Comparison of ENCODE assay signal across 23 cellular contexts in genomic region chr20:7358670-7359069, GRCh38.
DNase-seq lines count a peak whose midpoint lies in the region; ATAC-seq and TF ChIP-seq lines count a peak whose summit lies in the region.
"Had no signal": no experiment of that assay in that cellular context is flagged by ENCODE, and none has a peak within 500 bp of the region (broad histone marks: within the 10 kb centered on the region; RNA-seq: fewer than 3 reads in every experiment).

No MANE protein-coding gene starts in this region.

- H2BK120ac ChIP-seq in mesendoderm (ENCODE audit: low read depth, low read length), result no peak overlapping the region

- H3K56ac ChIP-seq in mesendoderm (ENCODE audit: low read length), result no peak overlapping the region

- no peaks in the 10 kb centered on the region for H3K4me1 ChIP-seq in Loucy (ENCODE audit: insufficient read depth, low read length, poor library complexity, severe bottlenecking)
- no peaks in the 10 kb centered on the region for H3K4me1 ChIP-seq in mesendoderm (ENCODE audit: control insufficient read depth, low read depth, low read length)
- H3K4me1 ChIP-seq in uterus, result no peaks in the 10 kb centered on the region
- H3K4me1 ChIP-seq: upper lobe of left lung had no signal

- intact Hi-C loops in uterus (cut with DNase I; ENCODE audit: low total_unique reads), result no loop called here

- no peaks in the 10 kb centered on the region for H3K79me2 ChIP-seq in Loucy (ENCODE audit: insufficient read depth, low read length)
- no peaks in the 10 kb centered on the region for H3K79me2 ChIP-seq in mesendoderm (ENCODE audit: control insufficient read depth, insufficient read depth, low read length)

- H3F3A ChIP-seq in Loucy (ENCODE audit: low read depth), result no peaks in the 10 kb centered on the region

- no peaks in the 10 kb centered on the region for H4K20me1 ChIP-seq in Loucy (ENCODE audit: insufficient read depth, low read length, poor library complexity, severe bottlenecking)

- H2AFZ ChIP-seq in Loucy (ENCODE audit: low read length), result no peak overlapping the region

- no peaks in the 10 kb centered on the region for H3K79me1 ChIP-seq in mesendoderm (ENCODE audit: low read length)

- peak; percentile 43 for TF ChIP-seq CTCF in Loucy (conservative IDR thresholded peaks at IDR 0.05; ENCODE audit: low read length)
- peak; percentile 13 for TF ChIP-seq CTCF in choroid plexus epithelial cell (conservative IDR thresholded peaks at IDR 0.05; ENCODE audit: low read depth, low read length)
- TF ChIP-seq CTCF in uterus (IDR thresholded peaks at IDR 0.05), result no peak

- WGBS in mesendoderm (ENCODE audit: extremely low coverage, insufficient coverage, low lambda C conversion rate), result no CpG with 5 or more reads among the region's 1 CpG

- no peak overlapping the region for H2BK5ac ChIP-seq in mesendoderm (ENCODE audit: low read length)

- H3K4me2 ChIP-seq in Loucy (ENCODE audit: low read depth, low read length, poor library complexity, severe bottlenecking) (no peak overlapping the region), mesendoderm (ENCODE audit: low read length) (no peak overlapping the region)

- no peak overlapping the region for H3K4ac ChIP-seq in mesendoderm (ENCODE audit: low read depth, low read length)

- H2BK15ac ChIP-seq in mesendoderm (replicated peaks; ENCODE audit: low read depth), result no peak overlapping the region

- H3K36me3 ChIP-seq in Loucy (ENCODE audit: insufficient read depth, low read length) (no peaks in the 10 kb centered on the region), mesendoderm (ENCODE audit: control insufficient read depth, insufficient read depth, low read length) (no peaks in the 10 kb centered on the region), uterus (no peaks in the 10 kb centered on the region)
- H3K36me3 ChIP-seq: upper lobe of left lung had no signal

- H3K18ac ChIP-seq in mesendoderm (ENCODE audit: low read length), result no peak overlapping the region

- H3K9me2 ChIP-seq in Loucy (replicated peaks; ENCODE audit: low read depth, low read length), result no peaks in the 10 kb centered on the region

- no peak overlapping the region for H3K27ac ChIP-seq in mesendoderm (ENCODE audit: low read depth, low read length)
- no peak overlapping the region for H3K27ac ChIP-seq in uterus
- H3K27ac ChIP-seq: skin epidermis, upper lobe of left lung had no signal

- H3K27me3 ChIP-seq in Loucy (ENCODE audit: insufficient read depth, low read length, poor library complexity, severe bottlenecking) (no peaks in the 10 kb centered on the region), mesendoderm (ENCODE audit: insufficient read depth, low read length, poor library complexity) (no peaks in the 10 kb centered on the region), uterus (no peaks in the 10 kb centered on the region)
- H3K27me3 ChIP-seq: upper lobe of left lung had no signal

- ATAC-seq in GM19395 (IDR thresholded peaks at IDR 0.05; ENCODE audit: unreplicated experiment), result no peak
- ATAC-seq: CD8-positive, alpha-beta T cell; left cardiac atrium had no signal

- no peak overlapping the region for H4K5ac ChIP-seq in mesendoderm (ENCODE audit: low read length)

- peak; percentile 1 for DNase-seq in NCI-H1092 treated with DMSO at 0.1 percent for 48 hours (lab: John Stamatoyannopoulos, UW)
- DNase-seq in NCI-H1092 (lab: John Stamatoyannopoulos, UW), result no peak
- no peak for DNase-seq in choroid plexus epithelial cell (ENCODE audit: low read depth)
- DNase-seq in mesendoderm, result peak; percentile 24
- no peak for DNase-seq in uterus
- no peak for DNase-seq in NCI-H2171 (lab: John Stamatoyannopoulos, UW)
- DNase-seq: activated CD4-positive, alpha-beta T cell treated with anti-CD3 and anti-CD28 coated beads, Interleukin-2, amount 50 U/mL, for 4 hours; activated CD4-positive, CD25-positive, alpha-beta regulatory T cell; AML-193; caudate nucleus; CD8-positive, alpha-beta T cell; DMS153; GDM1; HCEC 1CT; Kasumi-1; left cardiac atrium; NCI-H1930; nucleus accumbens; T-helper 9 cell; upper lobe of left lung had no signal

- H4K8ac ChIP-seq in mesendoderm (ENCODE audit: low read depth, low read length), result no peak overlapping the region

- no peak overlapping the region for H2AK5ac ChIP-seq in mesendoderm (ENCODE audit: low read length)

- H3K9ac ChIP-seq in Loucy (ENCODE audit: low read depth, low read length, poor library complexity, severe bottlenecking) (no peak overlapping the region), mesendoderm (ENCODE audit: low read length) (no peak overlapping the region)

- H3K4me3 ChIP-seq in Loucy (ENCODE audit: low read length, poor library complexity, severe bottlenecking), result no peak overlapping the region
- H3K4me3 ChIP-seq in choroid plexus epithelial cell (ENCODE audit: low read depth, low read length), result no peak overlapping the region
- H3K4me3 ChIP-seq in mesendoderm (ENCODE audit: low read length), result no peak overlapping the region
- no peak overlapping the region for H3K4me3 ChIP-seq in uterus
- H3K4me3 ChIP-seq: skin epidermis, upper lobe of left lung had no signal

- no peak for TF ChIP-seq POLR2A in uterus (IDR thresholded peaks at IDR 0.05)

- H3K9me3 ChIP-seq in Loucy (ENCODE audit: insufficient read depth, low read depth, low read length) (no peaks in the 10 kb centered on the region; the same call in 1 of the 2 replicates), uterus (no peaks in the 10 kb centered on the region)
- H3K9me3 ChIP-seq: upper lobe of left lung had no signal

- H3K23ac ChIP-seq in mesendoderm (ENCODE audit: low read length), result no peak overlapping the region

Comparison
In these comparisons a context has a peak if more than half of its experiments do, and no peak if none do; other contexts are left out.
1. DNase-seq: peak in NCI-H1092 treated with DMSO at 0.1 percent for 48 hours (single experiment) and mesendoderm (single experiment); none in NCI-H1092 (single experiment), choroid plexus epithelial cell (single experiment), uterus (0 of 2) and NCI-H2171 (single experiment).
2. CTCF ChIP-seq: peak in Loucy (single experiment) and choroid plexus epithelial cell (single experiment); none in uterus (0 of 4).